2 cellular contexts compared by ENCODE assay signal in genomic region chr1:201921952-201922558, GRCh38.
TF ChIP-seq lines count a peak whose summit lies in the region.

No MANE protein-coding gene starts in this region.

TF ChIP-seq in IMR-90, 13 proteins besides CTCF, POLR2A, EP300 and RAD21:
- TF ChIP-seq RCOR1 (IDR thresholded peaks at IDR 0.05; ENCODE audit: insufficient replicate concordance, low read length) = no peak
- no peak for TF ChIP-seq USF2 (IDR thresholded peaks at IDR 0.05; ENCODE audit: low read depth, low read length)
- TF ChIP-seq FOS (IDR thresholded peaks at IDR 0.05; ENCODE audit: low read depth, low read length) = no peak
- TF ChIP-seq MAFK (IDR thresholded peaks at IDR 0.05; ENCODE audit: low read depth, low read length) = peak; percentile 76
- TF ChIP-seq CEBPB (IDR thresholded peaks at IDR 0.05; ENCODE audit: low read depth, low read length) = no peak
- TF ChIP-seq NFE2L2 (IDR thresholded peaks at IDR 0.05; ENCODE audit: low read depth, low read length) = peak; percentile 98
- TF ChIP-seq RFX5 (IDR thresholded peaks at IDR 0.05; ENCODE audit: low read depth, low read length) = no peak

TF ChIP-seq in GM12878, 131 proteins besides CTCF, POLR2A, EP300 and RAD21:
- TF ChIP-seq IKZF2 (IDR thresholded peaks at IDR 0.05) (no peak), LARP7 (IDR thresholded peaks at IDR 0.05) (no peak), BACH1 (IDR thresholded peaks at IDR 0.05; ENCODE audit: borderline replicate concordance) (0 out of 2 replicates have a peak, but pooled peaks have one; percentile 42)
- TF ChIP-seq, protein P1, sequence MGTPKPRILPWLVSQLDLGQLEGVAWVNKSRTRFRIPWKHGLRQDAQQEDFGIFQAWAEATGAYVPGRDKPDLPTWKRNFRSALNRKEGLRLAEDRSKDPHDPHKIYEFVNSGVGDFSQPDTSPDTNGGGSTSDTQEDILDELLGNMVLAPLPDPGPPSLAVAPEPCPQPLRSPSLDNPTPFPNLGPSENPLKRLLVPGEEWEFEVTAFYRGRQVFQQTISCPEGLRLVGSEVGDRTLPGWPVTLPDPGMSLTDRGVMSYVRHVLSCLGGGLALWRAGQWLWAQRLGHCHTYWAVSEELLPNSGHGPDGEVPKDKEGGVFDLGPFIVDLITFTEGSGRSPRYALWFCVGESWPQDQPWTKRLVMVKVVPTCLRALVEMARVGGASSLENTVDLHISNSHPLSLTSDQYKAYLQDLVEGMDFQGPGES (IDR thresholded peaks at IDR 0.05) = no peak
